In the genomic region with DNA sequence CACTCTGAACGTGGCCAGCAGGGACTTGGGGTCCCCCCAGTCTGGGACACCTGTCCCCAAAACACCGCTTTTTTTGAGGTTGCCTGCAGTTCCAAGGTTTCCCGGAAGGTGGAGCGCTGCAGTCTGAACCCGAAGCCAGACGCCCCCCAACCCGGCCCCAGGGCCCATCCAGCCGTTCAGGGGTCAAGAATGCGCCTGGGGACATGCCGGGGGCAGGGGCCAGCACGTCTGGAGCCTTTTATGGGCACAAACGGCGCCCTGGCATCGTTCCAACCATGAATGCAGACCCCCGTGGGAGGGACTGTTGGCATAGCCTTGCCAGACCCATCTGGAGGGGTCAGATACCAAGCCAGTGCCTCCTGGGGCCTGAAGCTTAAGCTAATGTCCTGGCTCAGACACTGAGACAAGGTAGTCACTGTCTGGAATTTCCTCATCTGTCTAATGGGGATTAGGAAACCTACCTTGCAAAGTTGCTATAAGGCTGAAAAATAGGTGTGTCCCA, we compare ENCODE assay signal across 8 cellular contexts. TPM values are rescaled to one million over a fixed set of nuclear protein-coding genes. Genes with fewer than 3 reads are reported as not detected.
DNase-seq lines count a peak whose midpoint lies in the region; ATAC-seq, FAIRE-seq and TF ChIP-seq lines count a peak whose summit lies in the region.

No MANE protein-coding gene starts in this region.

- TF ChIP-seq EP300 in A549 (IDR thresholded peaks at IDR 0.05): no peak

- TF ChIP-seq CTCF in A549 (IDR thresholded peaks at IDR 0.05) (peak; percentile 49), GM20000 (IDR thresholded peaks at IDR 0.05; ENCODE audit: extremely low read depth, missing control alignments) (peak; percentile 60), neutrophil (IDR thresholded peaks at IDR 0.05) (peak; percentile 62)

- H3K4me3 ChIP-seq in A549: no peak overlapping the region
- no peak overlapping the region for H3K4me3 ChIP-seq in neutrophil (ENCODE audit: low read depth in 1 of 2, low read length in 1 of 2)

- 56% methylated on average over 2 of the region's 15 CpGs for WGBS in A549 (ENCODE audit: missing lambda C conversion rate)

- POLR2A ChIA-PET in A549 (lab: Yijun Ruan, JAX): interaction anchor here (0.5 kb wide), 1 partner anchor 28 kb away, joined by 3 read pairs; no protein-coding TSS in a partner anchor

- H3K27ac ChIP-seq in A549 (peak overlapping the region in 1 of 2 experiments; percentile 77; a peak in 2 of 6 replicates), neutrophil (no peak overlapping the region)

- CTCF ChIA-PET in A549 (lab: Yijun Ruan, JAX): interaction anchor here (0.6 to 2.6 kb wide), 14 partner anchors 9 to 190 kb away, joined by 3 to 11 read pairs (median 4); a partner anchor contains a TSS

- FAIRE-seq in A549 (lab: Jason Lieb, UNC): no peak

- H3K4me2 ChIP-seq in A549: peak overlapping the region; percentile 66

- H3K4me1 ChIP-seq in A549 (peaks cover 11% of the 10 kb centered on the region; the same call in 2 of the 3 replicates), neutrophil (ENCODE audit: control insufficient read depth in 1 of 2, insufficient read depth in 1 of 2, low read depth in 1 of 2, low read length in 1 of 2) (peaks cover 6 to 8% of the 10 kb centered on the region in 2 experiments)

- TF ChIP-seq POLR2A in A549 (IDR thresholded peaks at IDR 0.05; ENCODE audit: low read length): no peak

- peak; percentile 43 to 68; a peak in 3 of 6 replicates for ATAC-seq in A549
- no peak for ATAC-seq in HG03095 (IDR thresholded peaks at IDR 0.05; ENCODE audit: unreplicated experiment)

- peaks cover 44% of the 10 kb centered on the region for H3K27me3 ChIP-seq in neutrophil

- H3K9me3 ChIP-seq in A549 (no peaks in the 10 kb centered on the region), neutrophil (no peaks in the 10 kb centered on the region)

- DNase-seq in A549 (ENCODE audit: low read depth in 1 of 2, low spot score in 1 of 2) (peak in 1 of 2 experiments; percentile 28), GM20000 (ENCODE audit: low spot score) (peak; percentile 85), dermis blood vessel endothelial cell (peak; percentile 26), NCI-H2196 treated with DMSO at 0.1 percent for 48 hours (lab: John Stamatoyannopoulos, UW; ENCODE audit: unreplicated experiment) (no peak), DMS79 (lab: John Stamatoyannopoulos, UW) (no peak)
- peak; percentile 35 to 50 for DNase-seq in activated CD4-positive, alpha-beta T cell treated with anti-CD3 and anti-CD28 coated beads for 24 hours (ENCODE audit: low read depth in 2 of 2)

- no peak for TF ChIP-seq RAD21 in A549 (conservative IDR thresholded peaks at IDR 0.05 in 1 of 2, IDR thresholded peaks at IDR 0.05 in 1 of 2)

- no peaks in the 10 kb centered on the region for H3K36me3 ChIP-seq in neutrophil

TF ChIP-seq in A549, 52 proteins besides CTCF, POLR2A, EP300 and RAD21:
- peak; percentile 46 for TF ChIP-seq SMC3 (IDR thresholded peaks at IDR 0.05)
- TF ChIP-seq, protein P1, sequence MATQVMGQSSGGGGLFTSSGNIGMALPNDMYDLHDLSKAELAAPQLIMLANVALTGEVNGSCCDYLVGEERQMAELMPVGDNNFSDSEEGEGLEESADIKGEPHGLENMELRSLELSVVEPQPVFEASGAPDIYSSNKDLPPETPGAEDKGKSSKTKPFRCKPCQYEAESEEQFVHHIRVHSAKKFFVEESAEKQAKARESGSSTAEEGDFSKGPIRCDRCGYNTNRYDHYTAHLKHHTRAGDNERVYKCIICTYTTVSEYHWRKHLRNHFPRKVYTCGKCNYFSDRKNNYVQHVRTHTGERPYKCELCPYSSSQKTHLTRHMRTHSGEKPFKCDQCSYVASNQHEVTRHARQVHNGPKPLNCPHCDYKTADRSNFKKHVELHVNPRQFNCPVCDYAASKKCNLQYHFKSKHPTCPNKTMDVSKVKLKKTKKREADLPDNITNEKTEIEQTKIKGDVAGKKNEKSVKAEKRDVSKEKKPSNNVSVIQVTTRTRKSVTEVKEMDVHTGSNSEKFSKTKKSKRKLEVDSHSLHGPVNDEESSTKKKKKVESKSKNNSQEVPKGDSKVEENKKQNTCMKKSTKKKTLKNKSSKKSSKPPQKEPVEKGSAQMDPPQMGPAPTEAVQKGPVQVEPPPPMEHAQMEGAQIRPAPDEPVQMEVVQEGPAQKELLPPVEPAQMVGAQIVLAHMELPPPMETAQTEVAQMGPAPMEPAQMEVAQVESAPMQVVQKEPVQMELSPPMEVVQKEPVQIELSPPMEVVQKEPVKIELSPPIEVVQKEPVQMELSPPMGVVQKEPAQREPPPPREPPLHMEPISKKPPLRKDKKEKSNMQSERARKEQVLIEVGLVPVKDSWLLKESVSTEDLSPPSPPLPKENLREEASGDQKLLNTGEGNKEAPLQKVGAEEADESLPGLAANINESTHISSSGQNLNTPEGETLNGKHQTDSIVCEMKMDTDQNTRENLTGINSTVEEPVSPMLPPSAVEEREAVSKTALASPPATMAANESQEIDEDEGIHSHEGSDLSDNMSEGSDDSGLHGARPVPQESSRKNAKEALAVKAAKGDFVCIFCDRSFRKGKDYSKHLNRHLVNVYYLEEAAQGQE (IDR thresholded peaks at IDR 0.05): no peak

RNA-seq across cellular contexts. Expression of a gene that starts 6.9 kb away (rescaled TPM):
- polyA plus RNA-seq in A549 (2011; rRNA removed) (0.99 and 2.1 TPM in 2 replicates), A549 (2017; fragmentation: RNase III; extraction: RNeasy Plus Mini Kit Qiagen cat#74134 plus additional on column Dnase treatment) (3.0 to 3.8 TPM (median 3.1 TPM) in 3 replicates)
- polyA plus RNA-seq in A549 (2012; cell fraction: cytosol; rRNA removed): 2.2 and 3.3 TPM in 2 replicates
- 2.5 and 5.1 TPM in 2 replicates for polyA plus RNA-seq in A549 (2012; cell fraction: nucleus; rRNA removed)
- 0.78 and 0.83 TPM in 2 replicates for polyA minus RNA-seq in A549 (2011; rRNA and poly(A)+ RNA removed)
- total RNA-seq in dermis blood vessel endothelial cell: under 0.01 TPM in 1 of 2 replicates, not detected in the other

RNA-seq across cellular contexts. Expression of a gene that starts 7.2 kb away (rescaled TPM):
- polyA plus RNA-seq in A549 (2011; rRNA removed) (49.3 and 60.6 TPM in 2 replicates), A549 (2017; fragmentation: RNase III; extraction: RNeasy Plus Mini Kit Qiagen cat#74134 plus additional on column Dnase treatment) (67.7 to 73.6 TPM (median 72.1 TPM) in 3 replicates)
- 99.6 and 128 TPM in 2 replicates for polyA plus RNA-seq in A549 (2012; cell fraction: cytosol; rRNA removed)
- 115 and 159 TPM in 2 replicates for polyA plus RNA-seq in A549 (2012; cell fraction: nucleus; rRNA removed)
- polyA minus RNA-seq in A549 (2011; rRNA and poly(A)+ RNA removed): 102 and 118 TPM in 2 replicates
- 125 and 147 TPM in 2 replicates for total RNA-seq in dermis blood vessel endothelial cell

RNA-seq across cellular contexts. Expression of a gene that starts 33.4 kb away (rescaled TPM):
- 6.9 and 7.3 TPM in 2 replicates for polyA plus RNA-seq in A549 (2011; rRNA removed)
- polyA plus RNA-seq in A549 (2012; cell fraction: cytosol; rRNA removed): 17.8 and 24.2 TPM in 2 replicates
- 69.2 and 76.8 TPM in 2 replicates for polyA plus RNA-seq in A549 (2012; cell fraction: nucleus; rRNA removed)
- polyA plus RNA-seq in A549 (2017; fragmentation: RNase III; extraction: RNeasy Plus Mini Kit Qiagen cat#74134 plus additional on column Dnase treatment): 10.4 to 12.4 TPM (median 10.7 TPM) in 3 replicates
- polyA minus RNA-seq in A549 (2011; rRNA and poly(A)+ RNA removed): 10.8 and 14.9 TPM in 2 replicates
- 9.5 and 12.6 TPM in 2 replicates for total RNA-seq in dermis blood vessel endothelial cell

RNA-seq across cellular contexts. Expression of a gene that starts 55.5 kb away (rescaled TPM):
- polyA plus RNA-seq in A549 (2011; rRNA removed) (10.6 and 21.6 TPM in 2 replicates), A549 (2017; fragmentation: RNase III; extraction: RNeasy Plus Mini Kit Qiagen cat#74134 plus additional on column Dnase treatment) (23.2 to 25.6 TPM (median 25.2 TPM) in 3 replicates)
- 14.0 and 14.4 TPM in 2 replicates for polyA plus RNA-seq in A549 (2012; cell fraction: cytosol; rRNA removed)
- 42.6 and 45.9 TPM in 2 replicates for polyA plus RNA-seq in A549 (2012; cell fraction: nucleus; rRNA removed)
- polyA minus RNA-seq in A549 (2011; rRNA and poly(A)+ RNA removed): 5.7 and 6.3 TPM in 2 replicates
- total RNA-seq in dermis blood vessel endothelial cell: 8.6 and 11.2 TPM in 2 replicates

RNA-seq across cellular contexts. Expression of a gene that starts 58.4 kb away (rescaled TPM):
- 2.6 and 3.1 TPM in 2 replicates for polyA plus RNA-seq in A549 (2011; rRNA removed)
- polyA plus RNA-seq in A549 (2012; cell fraction: cytosol; rRNA removed): 9.4 and 11.5 TPM in 2 replicates
- 4.8 and 8.9 TPM in 2 replicates for polyA plus RNA-seq in A549 (2012; cell fraction: nucleus; rRNA removed)
- 3.9 to 4.3 TPM (median 4.1 TPM) in 3 replicates for polyA plus RNA-seq in A549 (2017; fragmentation: RNase III; extraction: RNeasy Plus Mini Kit Qiagen cat#74134 plus additional on column Dnase treatment)
- 1.0 and 2.0 TPM in 2 replicates for polyA minus RNA-seq in A549 (2011; rRNA and poly(A)+ RNA removed)
- 4.6 and 7.6 TPM in 2 replicates for total RNA-seq in dermis blood vessel endothelial cell

Comparison
In these comparisons a context has a peak if more than half of its experiments do, and no peak if none do; other contexts are left out.
1. DNase-seq: peak in GM20000 (single experiment), activated CD4-positive, alpha-beta T cell treated with anti-CD3 and anti-CD28 coated beads for 24 hours (2 of 2) and dermis blood vessel endothelial cell (single experiment); none in NCI-H2196 treated with DMSO at 0.1 percent for 48 hours (single experiment) and DMS79 (single experiment).
2. Peak in every context shown above with its lines, with median percentiles within 50 percentile points of each other: CTCF ChIP-seq.